ENCODE assay signal across 8 cellular contexts in genomic region chr16:641326-642188, GRCh38. TPM values are rescaled to one million over a fixed set of nuclear protein-coding genes. Genes with fewer than 3 reads are reported as not detected.
DNase-seq lines count a peak whose midpoint lies in the region; ATAC-seq, FAIRE-seq and TF ChIP-seq lines count a peak whose summit lies in the region.

MCRIP2 (plus strand) TSS chr16:641828; CDS start chr16:641992, 164 bp downstream.

- no CpG with 5 or more reads among the region's 81 CpGs for WGBS in suprapubic skin

- no peak for TF ChIP-seq EP300 in suprapubic skin (IDR thresholded peaks at IDR 0.05)

- H3K9me3 Mint-ChIP-seq in CD4-positive, alpha-beta T cell, result no peaks in the 10 kb centered on the region

- no peak within 1 kb of the TSS for H3K27ac ChIP-seq in CD4-positive, alpha-beta T cell (ENCODE audit: low read depth, low read length)
- peak within 1 kb of the TSS; percentile 84 for H3K27ac ChIP-seq in suprapubic skin

- CTCF ChIA-PET in CD4-positive, alpha-beta T cell (lab: Charles Lee), result no interaction called here

- intact Hi-C loops in CD4-positive, alpha-beta T cell (cut with DNase I, micrococcal nuclease), result no loop called here

- H3K4me3 Mint-ChIP-seq in CD4-positive, alpha-beta T cell, result peak within 1 kb of the TSS; percentile 73

- H3K4me1 ChIP-seq in neuron (ENCODE audit: insufficient read depth, low read length) (peaks cover 29% of the 10 kb centered on the region), suprapubic skin (peaks cover 39% of the 10 kb centered on the region)

- FAIRE-seq in frontal cortex (lab: Jason Lieb, UNC), result no peak

- POLR2A ChIA-PET in CD4-positive, alpha-beta T cell (lab: Charles Lee), result interaction anchor here (1.0 kb wide), 2 partner anchors 26 to 54 kb away, joined by 3 to 4 read pairs; no protein-coding TSS in a partner anchor

- peaks cover 4% of the 10 kb centered on the region for H3K4me1 Mint-ChIP-seq in CD4-positive, alpha-beta T cell (ENCODE audit: low read depth)

- H3K9me3 ChIP-seq in CD4-positive, alpha-beta T cell (ENCODE audit: control insufficient read depth, low read length), result no peaks in the 10 kb centered on the region
- no peaks in the 10 kb centered on the region for H3K9me3 ChIP-seq in neuron (ENCODE audit: low read length)
- no peaks in the 10 kb centered on the region for H3K9me3 ChIP-seq in suprapubic skin

- H3K27me3 Mint-ChIP-seq in CD4-positive, alpha-beta T cell, result peaks cover 3% of the 10 kb centered on the region

- H3K36me3 ChIP-seq in neuron (ENCODE audit: insufficient read depth, low read length), result no peaks in the 10 kb centered on the region
- no peaks in the 10 kb centered on the region for H3K36me3 ChIP-seq in suprapubic skin

- H3K27ac Mint-ChIP-seq in CD4-positive, alpha-beta T cell, result no peak within 1 kb of the TSS

- H3K36me3 Mint-ChIP-seq in CD4-positive, alpha-beta T cell (ENCODE audit: low read depth), result peaks cover 3% of the 10 kb centered on the region

- peak within 1 kb of the TSS; percentile 62 for H2AFZ ChIP-seq in neuron (ENCODE audit: low read depth, low read length)

- ATAC-seq in CD4-positive, alpha-beta T cell (ENCODE audit: poor library complexity), result peak; percentile 16
- peak; percentile 52 for ATAC-seq in GM19463 (IDR thresholded peaks at IDR 0.05; ENCODE audit: unreplicated experiment)

- peak in 1 of 2 donors; percentile 2 for TF ChIP-seq POLR2A in suprapubic skin (IDR thresholded peaks at IDR 0.05)

- TF ChIP-seq CTCF in CD4-positive, alpha-beta T cell (IDR thresholded peaks at IDR 0.05), result no peak
- no peak for TF ChIP-seq CTCF in suprapubic skin (IDR thresholded peaks at IDR 0.05)

- peak in 7 of 10 experiments; percentile 23 to 67 (median 49) for DNase-seq in CD4-positive, alpha-beta T cell
- DNase-seq in HuH-7.5 (ENCODE audit: low spot score) (peak; percentile 94), SHP77 treated with DMSO at 0.1 percent for 48 hours (lab: John Stamatoyannopoulos, UW) (peak; percentile 33), frontal cortex (ENCODE audit: low spot score in 2 of 2) (peak; percentile 93 to 94), suprapubic skin (ENCODE audit: low spot score in 2 of 2) (no peak)
- peak; percentile 77 for DNase-seq in activated naive CD4-positive, alpha-beta T cell treated with Interleukin-2 at 50 U/mL for 16 hours

- H3K4me3 ChIP-seq in neuron (ENCODE audit: low read length) (peak within 1 kb of the TSS; percentile 66), suprapubic skin (peak within 1 kb of the TSS; percentile 89)

- H3K27me3 ChIP-seq in CD4-positive, alpha-beta T cell (ENCODE audit: control insufficient read depth, insufficient read depth, low read length), result no peaks in the 10 kb centered on the region
- H3K27me3 ChIP-seq in neuron (ENCODE audit: insufficient read depth, low read length), result no peaks in the 10 kb centered on the region
- no peaks in the 10 kb centered on the region for H3K27me3 ChIP-seq in suprapubic skin

RNA-seq across cellular contexts. Expression of gene MCRIP2, which starts in this region (rescaled TPM):
- 10 to 100 TPM; 11.4 to 14.6 TPM for total RNA-seq in CD4-positive, alpha-beta T cell
- total RNA-seq in frontal cortex (9.8 TPM), suprapubic skin (10 to 100 TPM; 10.3 to 29.8 (median 24.2) TPM)

Comparison
In these comparisons a context has a peak if more than half of its experiments do, and no peak if none do; other contexts are left out.
1. DNase-seq: peak in CD4-positive, alpha-beta T cell (7 of 10), HuH-7.5 (single experiment), SHP77 treated with DMSO at 0.1 percent for 48 hours (single experiment), activated naive CD4-positive, alpha-beta T cell treated with Interleukin-2 at 50 U/mL for 16 hours (single experiment) and frontal cortex (2 of 2); none in suprapubic skin (0 of 2).